In the genomic region with DNA sequence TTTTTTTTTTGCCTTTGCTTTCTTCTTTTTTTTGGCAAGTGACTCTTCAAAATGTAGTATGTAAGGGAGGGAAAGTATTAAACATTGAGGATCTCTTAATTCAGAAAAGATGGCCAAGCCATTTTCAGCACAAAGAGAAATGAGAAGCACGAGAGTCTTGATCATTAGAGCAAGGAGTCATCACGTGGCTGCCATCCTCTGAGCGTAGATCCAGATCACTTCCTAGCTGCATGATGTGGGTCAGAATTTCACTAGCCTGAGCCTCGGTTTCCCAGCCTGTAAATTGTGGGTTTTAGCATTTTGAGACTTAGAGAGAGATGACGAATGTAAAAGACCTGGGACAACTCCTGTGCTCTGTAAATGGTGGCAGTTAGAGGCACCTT, we compare ENCODE assay signal across 21 cellular contexts.
DNase-seq lines count a peak whose midpoint lies in the region; TF ChIP-seq lines count a peak whose summit lies in the region.
"Had no signal": no experiment of that assay in that cellular context is flagged by ENCODE, and none has a peak within 500 bp of the region (broad histone marks: within the 10 kb centered on the region; RNA-seq: fewer than 3 reads in every experiment).

No MANE protein-coding gene starts in this region.

- H3K9ac ChIP-seq in adipocyte (ENCODE audit: low read length) (peak overlapping the region; percentile 14), skeletal muscle satellite cell (ENCODE audit: low read depth, low read length) (peak overlapping the region; percentile 74)

- H3K27me3 ChIP-seq in adipocyte (replicated peaks; ENCODE audit: control insufficient read depth, insufficient read depth, low read length) (no peaks in the 10 kb centered on the region), skeletal muscle satellite cell (ENCODE audit: control insufficient read depth, insufficient read depth, low read length) (no peaks in the 10 kb centered on the region)
- no peaks in the 10 kb centered on the region for H3K27me3 ChIP-seq in CD8-positive, alpha-beta memory T cell (ENCODE audit: insufficient read depth, low read length, poor library complexity, severe bottlenecking)
- H3K27me3 ChIP-seq: vagina had no signal

- peak overlapping the region in 1 of 8 donors; percentile 36 for H3K27ac Mint-ChIP-seq in CD8-positive, alpha-beta memory T cell
- H3K27ac Mint-ChIP-seq: activated CD8-positive, alpha-beta T cell treated with anti-CD3 and anti-CD28 coated beads, Interleukin-2, amount 10 ng/mL, durations not matched to agents 7 days and 5 days; activated T-cell treated with anti-CD3 and anti-CD28 coated beads, Interleukin-2, amount 50 U/mL, for 24 hours; natural killer cell treated with Interleukin-12 subunit alpha and Interleukin-12 subunit beta and Interleukin-15 and Interleukin-18, amount 100 ng/mL, for 72 hours had no signal

- peaks cover 8 to 44% of the 10 kb centered on the region in 2 donors for H3K27me3 Mint-ChIP-seq in CD8-positive, alpha-beta memory T cell

- no peak overlapping the region for H3K4me3 ChIP-seq in adipocyte (ENCODE audit: low read length)
- H3K4me3 ChIP-seq in fibroblast of mammary gland (ENCODE audit: control insufficient read depth, low read depth, low read length) = no peak overlapping the region
- H3K4me3 ChIP-seq in skeletal muscle satellite cell (ENCODE audit: low read length) = peak overlapping the region; percentile 22
- no peak overlapping the region for H3K4me3 ChIP-seq in CD8-positive, alpha-beta memory T cell (ENCODE audit: low read length)
- H3K4me3 ChIP-seq: prostate gland, vagina had no signal

- DNase-seq in GM03348 (ENCODE audit: low spot score) (peak; percentile 23), adipocyte (ENCODE audit: low read depth) (no peak), fibroblast of mammary gland (ENCODE audit: low read depth) (peak; percentile 66), medulla oblongata (ENCODE audit: extremely low spot score) (no peak), glomerular visceral epithelial cell (ENCODE audit: extremely low spot score) (no peak), NCI-H526 (lab: John Stamatoyannopoulos, UW) (no peak)
- DNase-seq in CD8-positive, alpha-beta memory T cell = no peak
- DNase-seq: activated CD4-positive, CD25-positive, alpha-beta regulatory T cell; activated CD8-positive, alpha-beta T cell treated with anti-CD3 and anti-CD28 coated beads, Interleukin-2, amount 10 ng/mL, durations not matched to agents 7 days and 5 days; activated naive CD4-positive, alpha-beta T cell treated with Interleukin-2 at 50 U/mL for 16 hours; activated T-cell treated with anti-CD3 and anti-CD28 coated beads, Interleukin-2, amount 50 U/mL, for 24 hours; anterior cingulate cortex; hypothalamus; NCI-H1417; NCI-H526 treated with DMSO at 0.1 percent for 48 hours; SHP77 treated with DMSO at 0.1 percent for 48 hours; stimulated activated CD4-positive, alpha-beta T cell treated with anti-CD3 and anti-CD28 coated beads, Interleukin-4, amount 100 ng/mL, for 24 hours had no signal

- no peaks in the 10 kb centered on the region for H3K4me1 Mint-ChIP-seq in CD8-positive, alpha-beta memory T cell

- H3K4me3 Mint-ChIP-seq in CD8-positive, alpha-beta memory T cell = no peak overlapping the region
- H3K4me3 Mint-ChIP-seq: activated CD8-positive, alpha-beta T cell treated with anti-CD3 and anti-CD28 coated beads, Interleukin-2, amount 10 ng/mL, durations not matched to agents 7 days and 5 days; activated T-cell treated with anti-CD3 and anti-CD28 coated beads, Interleukin-2, amount 50 U/mL, for 24 hours; natural killer cell treated with Interleukin-12 subunit alpha and Interleukin-12 subunit beta and Interleukin-15 and Interleukin-18, amount 100 ng/mL, for 72 hours had no signal

- CTCF ChIA-PET in CD8-positive, alpha-beta memory T cell (lab: Charles Lee) = no interaction called here

- TF ChIP-seq CTCF in fibroblast of mammary gland (conservative IDR thresholded peaks at IDR 0.05; ENCODE audit: control insufficient read depth, insufficient read depth, low read depth, low read length) = no peak

- no peaks in the 10 kb centered on the region for H3K36me3 Mint-ChIP-seq in CD8-positive, alpha-beta memory T cell
- H3K36me3 Mint-ChIP-seq: natural killer cell treated with Interleukin-12 subunit alpha and Interleukin-12 subunit beta and Interleukin-15 and Interleukin-18, amount 100 ng/mL, for 72 hours had no signal

- H3K9me3 Mint-ChIP-seq in CD8-positive, alpha-beta memory T cell = peaks cover 0 to 11% (median 4%) of the 10 kb centered on the region in 5 donors
- H3K9me3 Mint-ChIP-seq: activated T-cell treated with anti-CD3 and anti-CD28 coated beads, Interleukin-2, amount 50 U/mL, for 24 hours; natural killer cell treated with Interleukin-12 subunit alpha and Interleukin-12 subunit beta and Interleukin-15 and Interleukin-18, amount 100 ng/mL, for 72 hours had no signal

- no peak overlapping the region for H3K27ac ChIP-seq in CD8-positive, alpha-beta memory T cell (ENCODE audit: low read depth, low read length)
- H3K27ac ChIP-seq: prostate gland, vagina had no signal

- H3K4me1 ChIP-seq in adipocyte (ENCODE audit: control insufficient read depth, insufficient read depth, low read length) (peaks cover 21% of the 10 kb centered on the region), skeletal muscle satellite cell (ENCODE audit: control insufficient read depth, insufficient read depth, low read length) (peaks cover 29% of the 10 kb centered on the region)
- H3K4me1 ChIP-seq in CD8-positive, alpha-beta memory T cell (ENCODE audit: insufficient read depth, low read length) = no peaks in the 10 kb centered on the region
- H3K4me1 ChIP-seq: prostate gland had no signal

- POLR2A ChIA-PET in CD8-positive, alpha-beta memory T cell (lab: Charles Lee) = no interaction called here

- peak overlapping the region; percentile 70 for H3K4me2 ChIP-seq in skeletal muscle satellite cell (ENCODE audit: low read length)

- no peaks in the 10 kb centered on the region for H3K36me3 ChIP-seq in adipocyte (ENCODE audit: control insufficient read depth, insufficient read depth, low read length, severe bottlenecking)
- peaks cover 26% of the 10 kb centered on the region for H3K36me3 ChIP-seq in skeletal muscle satellite cell (ENCODE audit: insufficient read depth, low read length)
- no peaks in the 10 kb centered on the region for H3K36me3 ChIP-seq in CD8-positive, alpha-beta memory T cell (ENCODE audit: insufficient read depth, low read length)
- H3K36me3 ChIP-seq: prostate gland had no signal

- peaks cover under 1% of the 10 kb centered on the region for H3K9me3 ChIP-seq in adipocyte (ENCODE audit: control insufficient read depth, low read length)
- no peaks in the 10 kb centered on the region for H3K9me3 ChIP-seq in skeletal muscle satellite cell (replicated peaks; ENCODE audit: low read length)
- peaks cover 3% of the 10 kb centered on the region for H3K9me3 ChIP-seq in CD8-positive, alpha-beta memory T cell (ENCODE audit: low read length)
- H3K9me3 ChIP-seq: prostate gland, vagina had no signal

Comparison
In these comparisons a context has a peak if more than half of its experiments do, and no peak if none do; other contexts are left out.
1. DNase-seq: peak in GM03348 (single experiment) and fibroblast of mammary gland (single experiment); none in adipocyte (single experiment), medulla oblongata (single experiment), glomerular visceral epithelial cell (single experiment), CD8-positive, alpha-beta memory T cell (0 of 5) and NCI-H526 (0 of 2).